ENCODE assay signal across 1 cellular context in the genomic region with DNA sequence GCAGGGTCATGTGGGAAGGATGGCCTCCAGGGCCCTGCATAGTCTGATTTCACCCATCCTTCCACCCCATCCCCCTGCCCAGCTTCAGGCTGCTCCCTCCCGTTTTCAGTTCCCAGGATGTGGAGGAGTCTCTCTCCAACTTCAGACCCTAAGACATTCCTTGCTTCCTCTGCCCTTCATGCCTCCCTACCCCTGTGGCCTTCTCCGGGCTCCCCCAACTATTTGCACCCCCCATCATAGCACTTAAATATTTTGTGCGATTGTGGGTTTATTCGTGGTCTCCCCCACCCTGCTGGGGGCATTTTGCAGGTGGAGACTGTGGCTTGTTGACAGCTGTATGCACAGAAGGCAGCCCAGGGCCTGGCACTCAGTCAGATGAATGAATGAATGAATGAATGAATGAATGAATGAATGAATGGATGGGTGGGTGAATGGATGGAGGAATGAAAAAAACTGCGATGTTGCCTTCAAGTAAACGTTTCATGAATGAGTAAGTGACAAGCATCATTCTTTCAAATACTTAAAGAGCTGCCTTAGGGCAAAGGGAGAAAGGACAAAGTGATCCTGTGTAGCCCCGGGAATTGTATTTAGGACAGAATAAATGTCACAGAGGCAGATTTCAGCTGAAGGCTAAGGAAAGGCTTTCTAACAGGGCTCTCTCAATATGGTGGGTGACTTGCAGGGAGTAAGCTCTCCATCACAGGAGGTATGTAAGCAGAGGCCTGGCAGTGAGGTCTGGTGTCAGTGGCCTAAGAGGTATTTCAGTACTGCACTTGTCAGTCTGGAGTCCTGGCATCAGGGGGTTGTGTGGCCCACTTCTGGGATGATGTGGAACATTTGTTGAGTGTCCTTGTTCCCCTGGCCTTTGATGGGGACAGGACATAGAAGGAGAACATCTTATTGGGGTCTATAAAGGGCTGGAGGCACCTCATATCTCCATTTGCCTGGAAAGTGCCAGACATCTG.
A peak's percentile ranks its signal among the peaks of the same experiment; 100 is the strongest.
TF ChIP-seq lines count a peak whose summit lies in the region.

No MANE protein-coding gene starts in this region.

TF ChIP-seq in K562, 482 proteins besides CTCF, POLR2A, EP300 and RAD21:
- TF ChIP-seq, protein P1, sequence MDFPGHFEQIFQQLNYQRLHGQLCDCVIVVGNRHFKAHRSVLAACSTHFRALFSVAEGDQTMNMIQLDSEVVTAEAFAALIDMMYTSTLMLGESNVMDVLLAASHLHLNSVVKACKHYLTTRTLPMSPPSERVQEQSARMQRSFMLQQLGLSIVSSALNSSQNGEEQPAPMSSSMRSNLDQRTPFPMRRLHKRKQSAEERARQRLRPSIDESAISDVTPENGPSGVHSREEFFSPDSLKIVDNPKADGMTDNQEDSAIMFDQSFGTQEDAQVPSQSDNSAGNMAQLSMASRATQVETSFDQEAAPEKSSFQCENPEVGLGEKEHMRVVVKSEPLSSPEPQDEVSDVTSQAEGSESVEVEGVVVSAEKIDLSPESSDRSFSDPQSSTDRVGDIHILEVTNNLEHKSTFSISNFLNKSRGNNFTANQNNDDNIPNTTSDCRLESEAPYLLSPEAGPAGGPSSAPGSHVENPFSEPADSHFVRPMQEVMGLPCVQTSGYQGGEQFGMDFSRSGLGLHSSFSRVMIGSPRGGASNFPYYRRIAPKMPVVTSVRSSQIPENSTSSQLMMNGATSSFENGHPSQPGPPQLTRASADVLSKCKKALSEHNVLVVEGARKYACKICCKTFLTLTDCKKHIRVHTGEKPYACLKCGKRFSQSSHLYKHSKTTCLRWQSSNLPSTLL (IDR thresholded peaks at IDR 0.05), result no peak
- TF ChIP-seq ZNF24 (IDR thresholded peaks at IDR 0.05) (peak; percentile 92), PYGO2 (tag; IDR thresholded peaks at IDR 0.05) (no peak)
